8 cellular contexts compared by ENCODE assay signal in the genomic region with DNA sequence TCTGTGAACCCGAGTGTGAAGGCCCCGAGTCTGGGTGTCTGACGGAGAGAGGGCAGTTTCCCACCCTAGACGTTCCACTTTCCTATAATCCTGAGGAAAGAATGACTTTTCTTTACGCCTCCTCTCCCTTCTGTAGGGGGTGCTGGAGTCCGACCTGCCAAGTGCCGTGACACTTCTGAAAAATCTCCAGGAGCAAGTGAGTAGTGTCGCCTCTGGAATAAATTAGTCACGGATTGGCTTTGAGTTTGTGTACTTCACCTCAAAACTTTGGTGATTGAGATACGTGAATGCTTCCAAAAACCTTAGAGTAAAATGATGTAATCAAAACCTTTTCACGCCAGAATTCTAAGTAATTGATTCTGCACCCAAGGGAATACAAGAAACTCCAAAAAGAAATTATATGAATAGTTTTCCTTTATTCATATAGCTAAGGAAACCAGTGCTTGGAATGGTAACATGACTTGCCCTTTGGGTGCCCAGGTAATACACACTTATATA. TPM values are rescaled to one million over a fixed set of nuclear protein-coding genes. Genes with fewer than 3 reads are reported as not detected.
A peak's percentile ranks its signal among the peaks of the same experiment; 100 is the strongest.
DNase-seq lines count a peak whose midpoint lies in the region; ATAC-seq and TF ChIP-seq lines count a peak whose summit lies in the region.

No MANE protein-coding gene starts in this region.

- no peaks in the 10 kb centered on the region for H3K27me3 ChIP-seq in DOHH2 (ENCODE audit: control insufficient read depth, low read length)

- H3K4me3 ChIP-seq in DOHH2 (ENCODE audit: low read length): peak overlapping the region; percentile 91
- H3K4me3 ChIP-seq in cardiac fibroblast (replicated peaks in 1 of 2; ENCODE audit: low read depth in 2 of 2, low read length in 2 of 2): peak overlapping the region; percentile 78 to 81

- peaks cover 50% of the 10 kb centered on the region for H3K36me3 ChIP-seq in DOHH2 (ENCODE audit: control insufficient read depth, low read length)

- no peak for TF ChIP-seq CTCF in DOHH2 (IDR thresholded peaks at IDR 0.05; ENCODE audit: low read depth, low read length, poor library complexity, severe bottlenecking)
- TF ChIP-seq CTCF in cardiac fibroblast (IDR thresholded peaks at IDR 0.05; ENCODE audit: low read depth, low read length): no peak

- peaks cover 6 to 9% (median 7%) of the 10 kb centered on the region in 3 donors for H3K4me1 Mint-ChIP-seq in naive B cell

- H3K9me3 ChIP-seq in DOHH2 (ENCODE audit: control insufficient read depth, insufficient read depth, low read length): peaks cover 7% of the 10 kb centered on the region

- H3K4me3 Mint-ChIP-seq in naive B cell: peak overlapping the region in 1 of 8 donors; percentile 52

- ATAC-seq in HG03060 (IDR thresholded peaks at IDR 0.05; ENCODE audit: low read depth, unreplicated experiment) (peak; percentile 2), naive B cell (ENCODE audit: low read depth in 2 of 2) (peak; percentile 4 to 5)

- peaks cover 25% of the 10 kb centered on the region for H3K79me2 ChIP-seq in DOHH2 (ENCODE audit: control insufficient read depth, low read length)

- H3K9me2 ChIP-seq in DOHH2 (replicated peaks; ENCODE audit: control insufficient read depth, low read length): no peaks in the 10 kb centered on the region

- no peaks in the 10 kb centered on the region for H3K27me3 Mint-ChIP-seq in naive B cell

- peak overlapping the region; percentile 74 for H3K4me2 ChIP-seq in DOHH2 (ENCODE audit: low read length)

- H3K4me1 ChIP-seq in DOHH2 (ENCODE audit: control insufficient read depth, low read length): peaks cover 12% of the 10 kb centered on the region

- peak overlapping the region; percentile 40 for H3K27ac ChIP-seq in DOHH2 (ENCODE audit: low read depth, low read length)

- 0 out of 2 replicates have a peak, but pooled peaks cover 4% of the 10 kb centered on the region for H3F3A ChIP-seq in DOHH2 (ENCODE audit: control insufficient read depth, insufficient read depth)

- no peak overlapping the region for H3K27ac Mint-ChIP-seq in naive B cell

- no peaks in the 10 kb centered on the region for H4K20me1 ChIP-seq in DOHH2 (ENCODE audit: control insufficient read depth, insufficient read depth, low read depth, low read length)

- H3K36me3 Mint-ChIP-seq in naive B cell: peaks cover 15 to 16% of the 10 kb centered on the region in 2 donors

- DNase-seq in cardiac fibroblast (ENCODE audit: low read depth in 2 of 2): no peak
- DNase-seq in naive B cell: no peak
- no peak for DNase-seq in AML-193 (lab: John Stamatoyannopoulos, UW)
- DNase-seq in activated effector memory CD4-positive, alpha-beta T cell treated with anti-CD3 and anti-CD28 coated beads, Interleukin-2, amount 50 U/mL, for 16 hours: no peak
- no peak for DNase-seq in GM19240 (ENCODE audit: insufficient read length, low spot score)
- DNase-seq in HCEC 1CT: no peak

- H3K9me3 Mint-ChIP-seq in naive B cell: no peaks in the 10 kb centered on the region

RNA-seq across cellular contexts. Expression of a gene that starts 0.5 kb away (rescaled TPM):
- 100 to 1,000 TPM in 1 of 6 donors, 10 to 100 TPM in 5; 54.2 to 105 (median 76.4) TPM for polyA plus RNA-seq in naive B cell (ENCODE audit: low read depth in 6 of 6)

RNA-seq across cellular contexts. Expression of a gene that starts 34.5 kb away (rescaled TPM):
- not detected for polyA plus RNA-seq in naive B cell (ENCODE audit: low read depth in 6 of 6)
